ENCODE assay signal across 21 cellular contexts in genomic region chr16:77905356-77905920, GRCh38.
DNase-seq lines count a peak whose midpoint lies in the region; TF ChIP-seq lines count a peak whose summit lies in the region.
"Had no signal": no experiment of that assay in that cellular context is flagged by ENCODE, and none has a peak within 500 bp of the region (broad histone marks: within the 10 kb centered on the region; RNA-seq: fewer than 3 reads in every experiment).

No MANE protein-coding gene starts in this region.

- no peak overlapping the region for H2AFZ ChIP-seq in hepatocyte
- H2AFZ ChIP-seq: GM23338 had no signal

- 57% methylated on average over 8 of the region's 8 CpGs for WGBS in hepatocyte (ENCODE audit: low lambda C conversion rate, missing lambda C conversion rate)

- H3K27ac ChIP-seq in hepatocyte, result no peak overlapping the region
- H3K27ac ChIP-seq in left ventricle myocardium inferior (replicated peaks), result no peak overlapping the region
- H3K27ac ChIP-seq: gastroesophageal sphincter, stomach, upper lobe of left lung had no signal

- H3K4me2 ChIP-seq in hepatocyte, result no peak overlapping the region
- H3K4me2 ChIP-seq: GM23338 had no signal

- intact Hi-C loops in left ventricle myocardium inferior (cut with micrococcal nuclease), result no loop called here

- H4K20me1 ChIP-seq in hepatocyte (ENCODE audit: insufficient read depth, poor library complexity, severe bottlenecking), result no peaks in the 10 kb centered on the region

- H3K4me3 ChIP-seq in hepatocyte (no peak overlapping the region), left ventricle myocardium inferior (no peak overlapping the region)
- H3K4me3 ChIP-seq: gastroesophageal sphincter, GM23338, mucosa of descending colon, skin epidermis, stomach, upper lobe of left lung had no signal

- H3K79me2 ChIP-seq in hepatocyte, result no peaks in the 10 kb centered on the region

- H3K4me1 ChIP-seq in hepatocyte (ENCODE audit: insufficient read depth) (no peaks in the 10 kb centered on the region), left ventricle myocardium inferior (no peaks in the 10 kb centered on the region)
- H3K4me1 ChIP-seq: gastroesophageal sphincter, stomach, upper lobe of left lung had no signal

- H3K9me2 ChIP-seq in hepatocyte (replicated peaks; ENCODE audit: insufficient read depth), result no peaks in the 10 kb centered on the region

- H3K9me3 ChIP-seq in hepatocyte (ENCODE audit: low read depth), result no peaks in the 10 kb centered on the region
- no peaks in the 10 kb centered on the region for H3K9me3 ChIP-seq in left ventricle myocardium inferior (replicated peaks)
- H3K9me3 ChIP-seq: gastroesophageal sphincter, mucosa of descending colon, stomach, upper lobe of left lung had no signal

- TF ChIP-seq CTCF in hepatocyte (IDR thresholded peaks at IDR 0.05; ENCODE audit: poor library complexity) (no peak), left ventricle myocardium inferior (IDR thresholded peaks at IDR 0.05; ENCODE audit: borderline replicate concordance) (no peak)

- DNase-seq in H4 (ENCODE audit: low spot score) (peak; percentile 44), NCI-H146 (lab: John Stamatoyannopoulos, UW) (peak; percentile 23), NCI-H774 (lab: John Stamatoyannopoulos, UW) (peak; percentile 45), hepatocyte (ENCODE audit: low spot score) (peak; percentile 13), activated gamma-delta T cell (lab: John Stamatoyannopoulos, UW) (no peak), AML-193 (lab: John Stamatoyannopoulos, UW) (no peak), left ventricle myocardium inferior (no peak)
- DNase-seq: activated CD4-positive, alpha-beta T cell treated with anti-CD3 and anti-CD28 coated beads, Interleukin-2, amount 50 U/mL, for 4 hours; activated naive CD4-positive, alpha-beta T cell; Calu3; central memory CD4-positive, alpha-beta T cell; left ventricle myocardium superior; mucosa of descending colon; SHP77 treated with DMSO at 0.1 percent for 48 hours; stimulated activated CD4-positive, alpha-beta T cell treated with anti-CD3 and anti-CD28 coated beads, Interleukin-2, amount 100 ng/mL, for 48 hours; stomach; T-helper 17 cell; upper lobe of left lung had no signal

- H3K36me3 ChIP-seq in hepatocyte (replicated peaks; ENCODE audit: insufficient read depth, low read depth), result no peaks in the 10 kb centered on the region
- H3K36me3 ChIP-seq in left ventricle myocardium inferior, result no peaks in the 10 kb centered on the region
- H3K36me3 ChIP-seq: gastroesophageal sphincter, stomach, upper lobe of left lung had no signal

- H3K27me3 ChIP-seq in hepatocyte (no peaks in the 10 kb centered on the region), left ventricle myocardium inferior (ENCODE audit: low read depth) (no peaks in the 10 kb centered on the region)
- H3K27me3 ChIP-seq: gastroesophageal sphincter, stomach, upper lobe of left lung had no signal

Comparison
In these comparisons a context has a peak if more than half of its experiments do, and no peak if none do; other contexts are left out.
1. DNase-seq: peak in H4 (single experiment), NCI-H146 (single experiment), NCI-H774 (single experiment) and hepatocyte (single experiment); none in activated gamma-delta T cell (single experiment), AML-193 (0 of 2) and left ventricle myocardium inferior (single experiment).